ENCODE assay signal across 8 cellular contexts in genomic region chr16:58127033-58127556, GRCh38. TPM values are rescaled to one million over a fixed set of nuclear protein-coding genes. Genes with fewer than 3 reads are reported as not detected.
DNase-seq lines count a peak whose midpoint lies in the region; ATAC-seq, FAIRE-seq and TF ChIP-seq lines count a peak whose summit lies in the region.

No MANE protein-coding gene starts in this region.

- H3K27me3 ChIP-seq in adrenal gland: no peaks in the 10 kb centered on the region
- no peaks in the 10 kb centered on the region for H3K27me3 ChIP-seq in keratinocyte (ENCODE audit: control insufficient read depth, extremely low read depth, insufficient read depth, low read length)
- H3K27me3 ChIP-seq in subcutaneous abdominal adipose tissue (ENCODE audit: control insufficient read depth in 5 of 5, insufficient read depth in 4 of 5, low read length in 5 of 5): no peaks in the 10 kb centered on the region

- CTCF ChIA-PET in activated naive CD4-positive, alpha-beta T cell treated with anti-CD3 and anti-CD28 coated beads for 36 hours (lab: Charles Lee): interaction anchor here (0.7 to 2.1 kb wide), 9 partner anchors 8 to 123 kb away, joined by 3 to 7 read pairs (median 4); a partner anchor contains a TSS

- TF ChIP-seq CTCF in adrenal gland (IDR thresholded peaks at IDR 0.05) (peak in 5 of 6 experiments; percentile 31 to 39 (median 35)), keratinocyte (optimal IDR thresholded peaks at IDR 0.05 in 1 of 3, IDR thresholded peaks at IDR 0.05 in 1 of 3, conservative IDR thresholded peaks at IDR 0.05 in 1 of 3; ENCODE audit: extremely low read depth in 1 of 3, insufficient read depth in 2 of 3, low read length in 3 of 3) (peak; percentile 11 to 32 (median 19))

- peak overlapping the region in 4 of 5 donors; percentile 7 to 87 (median 39) for H3K27ac ChIP-seq in adrenal gland
- peak overlapping the region; percentile 63 for H3K27ac ChIP-seq in keratinocyte (ENCODE audit: control insufficient read depth, insufficient read depth, low read length)
- peak overlapping the region; percentile 66 for H3K27ac ChIP-seq in subcutaneous abdominal adipose tissue (ENCODE audit: low read depth, low read length)

- no peaks in the 10 kb centered on the region for H3K9me3 ChIP-seq in adrenal gland (replicated peaks in 1 of 3)
- H3K9me3 ChIP-seq in keratinocyte (ENCODE audit: control insufficient read depth, low read depth, low read length): no peaks in the 10 kb centered on the region
- H3K9me3 ChIP-seq in subcutaneous abdominal adipose tissue (ENCODE audit: control insufficient read depth in 5 of 5, low read length in 5 of 5): peaks cover 0 to 2% (median 0%) of the 10 kb centered on the region in 5 donors

- no peaks in the 10 kb centered on the region for H3K9me3 Mint-ChIP-seq in activated naive CD4-positive, alpha-beta T cell treated with anti-CD3 and anti-CD28 coated beads for 36 hours

- ATAC-seq in GM19324 (IDR thresholded peaks at IDR 0.05; ENCODE audit: low FRiP score, unreplicated experiment): no peak

- peaks cover 21 to 53% of the 10 kb centered on the region in 2 donors for H3K4me1 ChIP-seq in adrenal gland (replicated peaks in 1 of 2)
- peaks cover 37% of the 10 kb centered on the region for H3K4me1 ChIP-seq in keratinocyte (ENCODE audit: control insufficient read depth, extremely low read depth, insufficient read depth, low read length)
- H3K4me1 ChIP-seq in subcutaneous abdominal adipose tissue (ENCODE audit: control insufficient read depth in 5 of 5, insufficient read depth in 5 of 5, low read length in 5 of 5): peaks cover 2 to 52% (median 46%) of the 10 kb centered on the region in 5 donors

- DNase-seq in activated naive CD4-positive, alpha-beta T cell treated with anti-CD3 and anti-CD28 coated beads for 36 hours: peak; percentile 31
- DNase-seq in activated naive CD4-positive, alpha-beta T cell treated with anti-CD3 and anti-CD28 coated beads, Interleukin-2, amount 50 U/mL, for 16 hours: no peak
- DNase-seq in NAMALWA (ENCODE audit: low spot score) (peak; percentile 88), adrenal gland (no peak), keratinocyte (ENCODE audit: low read depth, low spot score) (no peak), DMS79 treated with DMSO at 0.1 percent for 48 hours (lab: John Stamatoyannopoulos, UW) (no peak)

- TF ChIP-seq POLR2A in adrenal gland (IDR thresholded peaks at IDR 0.05): no peak

- H3K36me3 Mint-ChIP-seq in activated naive CD4-positive, alpha-beta T cell treated with anti-CD3 and anti-CD28 coated beads for 36 hours (ENCODE audit: low read depth): no peaks in the 10 kb centered on the region

- peaks cover 60% of the 10 kb centered on the region for H3K79me2 ChIP-seq in keratinocyte (ENCODE audit: control insufficient read depth, insufficient read depth, low read length)

- H3K4me3 ChIP-seq in adrenal gland: peak overlapping the region in 1 of 4 donors; percentile 76
- H3K4me3 ChIP-seq in keratinocyte (ENCODE audit: control insufficient read depth in 2 of 3, extremely low read depth in 1 of 3, insufficient read depth in 2 of 3, low read depth in 1 of 3, low read length in 3 of 3): peak overlapping the region; percentile 87 to 97 (median 94)
- peak overlapping the region; percentile 89 to 99 (median 93) for H3K4me3 ChIP-seq in subcutaneous abdominal adipose tissue (ENCODE audit: low read depth in 1 of 5, low read length in 5 of 5)

- dilution Hi-C loops in keratinocyte (cut with MboI; ENCODE audit: extremely low pct_ligation_motif_present, low sequenced_read_pairs): no loop called here

- no peaks in the 10 kb centered on the region for H4K20me1 ChIP-seq in keratinocyte (ENCODE audit: control insufficient read depth, extremely low read depth, insufficient read depth, low read length)

- peak overlapping the region; percentile 96 for H3K4me2 ChIP-seq in keratinocyte (ENCODE audit: control insufficient read depth, extremely low read depth, insufficient read depth, low read depth, low read length)

- H3K4me3 Mint-ChIP-seq in activated naive CD4-positive, alpha-beta T cell treated with anti-CD3 and anti-CD28 coated beads for 36 hours: peak overlapping the region; percentile 96

- peaks cover 53% of the 10 kb centered on the region for H3K4me1 Mint-ChIP-seq in activated naive CD4-positive, alpha-beta T cell treated with anti-CD3 and anti-CD28 coated beads for 36 hours (ENCODE audit: low read depth)

- H3K27me3 Mint-ChIP-seq in activated naive CD4-positive, alpha-beta T cell treated with anti-CD3 and anti-CD28 coated beads for 36 hours (ENCODE audit: low read depth): no peaks in the 10 kb centered on the region

- no peak for FAIRE-seq in keratinocyte (lab: Jason Lieb, UNC)

- 11 to 16% (median 12%) methylated on average over 7 of the region's 7 CpGs for WGBS in adrenal gland, 4 donors

- no peak overlapping the region for H2AFZ ChIP-seq in keratinocyte (ENCODE audit: control insufficient read depth, low read length)

- H3K27ac Mint-ChIP-seq in activated naive CD4-positive, alpha-beta T cell treated with anti-CD3 and anti-CD28 coated beads for 36 hours: no peak overlapping the region

- peaks cover 2% of the 10 kb centered on the region for H3K9me1 ChIP-seq in keratinocyte (ENCODE audit: control insufficient read depth, extremely low read depth, insufficient read depth, low read length)

- no peaks in the 10 kb centered on the region for H3K36me3 ChIP-seq in adrenal gland (replicated peaks in 1 of 2)
- no peaks in the 10 kb centered on the region for H3K36me3 ChIP-seq in keratinocyte (ENCODE audit: control insufficient read depth in 2 of 2, extremely low read depth in 1 of 2, insufficient read depth in 2 of 2, low read length in 2 of 2)
- no peaks in the 10 kb centered on the region for H3K36me3 ChIP-seq in subcutaneous abdominal adipose tissue (ENCODE audit: control insufficient read depth in 5 of 5, insufficient read depth in 5 of 5, low read length in 5 of 5)

- peak overlapping the region; percentile 55 for H3K9ac ChIP-seq in keratinocyte (ENCODE audit: control insufficient read depth, extremely low read depth, insufficient read depth, low read length)
- H3K9ac ChIP-seq in subcutaneous abdominal adipose tissue (ENCODE audit: low read length in 5 of 5): peak overlapping the region; percentile 8 to 83 (median 57)

- intact Hi-C loops in activated naive CD4-positive, alpha-beta T cell treated with anti-CD3 and anti-CD28 coated beads for 36 hours (cut with micrococcal nuclease): loop anchor here (5.0 to 10.0 kb wide), 6 partner anchors 110 to 680 kb away; partner anchors contain the start of genes CCDC102A, CIAPIN1, COQ9 and SETD6
- intact Hi-C loops in adrenal gland (cut with DNase I): no loop called here

RNA-seq across cellular contexts. Expression of gene CFAP20, which starts 2.1 kb away (rescaled TPM):
- 10 to 100 TPM; 31.2 to 31.4 TPM for total RNA-seq in activated naive CD4-positive, alpha-beta T cell treated with anti-CD3 and anti-CD28 coated beads for 36 hours
- total RNA-seq in adrenal gland: 10 to 100 TPM; 18.6 to 57.9 (median 33.4) TPM
- 10 to 100 TPM; 17.1 to 62.5 (median 18.4) TPM for polyA plus RNA-seq in adrenal gland
- polyA plus RNA-seq in keratinocyte: 41.0 to 52.0 TPM (median 51.9 TPM) in 3 replicates
- polyA plus RNA-seq in keratinocyte (2011; ENCODE audit: low read depth): 79.6 TPM
- 39.0 and 48.7 TPM in 2 replicates for polyA plus RNA-seq in keratinocyte (2011; cell fraction: cytosol; rRNA removed)
- 45.6 and 48.6 TPM in 2 replicates for polyA plus RNA-seq in keratinocyte (2011; cell fraction: nucleus; rRNA removed)
- 32.2 and 37.5 TPM in 2 replicates for polyA plus RNA-seq in keratinocyte (2012; ENCODE audit: low replicate concordance)
- polyA minus RNA-seq in keratinocyte: 16.8 to 41.3 TPM (median 21.2 TPM) in 3 replicates
- polyA minus RNA-seq in keratinocyte (2011; cell fraction: cytosol; rRNA and poly(A)+ RNA removed): 39.5 TPM
- polyA minus RNA-seq in keratinocyte (2011; cell fraction: nucleus; rRNA and poly(A)+ RNA removed): 12.7 and 17.3 TPM in 2 replicates

Comparison
In these comparisons a context has a peak if more than half of its experiments do, and no peak if none do; other contexts are left out.
1. DNase-seq: peak in activated naive CD4-positive, alpha-beta T cell treated with anti-CD3 and anti-CD28 coated beads for 36 hours (single experiment) and NAMALWA (single experiment); none in activated naive CD4-positive, alpha-beta T cell treated with anti-CD3 and anti-CD28 coated beads, Interleukin-2, amount 50 U/mL, for 16 hours (single experiment), adrenal gland (0 of 7), keratinocyte (single experiment) and DMS79 treated with DMSO at 0.1 percent for 48 hours (single experiment).
2. Peak in every context shown above with its lines, with median percentiles within 50 percentile points of each other: H3K27ac ChIP-seq.